ENCODE assay signal across 11 cellular contexts in genomic region chr5:59133801-59134261, GRCh38.
DNase-seq lines count a peak whose midpoint lies in the region; TF ChIP-seq lines count a peak whose summit lies in the region.
"Had no signal": no experiment of that assay in that cellular context is flagged by ENCODE, and none has a peak within 500 bp of the region (broad histone marks: within the 10 kb centered on the region; RNA-seq: fewer than 3 reads in every experiment).

No MANE protein-coding gene starts in this region.

- no peak overlapping the region for H3K4me3 Mint-ChIP-seq in CD8-positive, alpha-beta memory T cell
- H3K4me3 Mint-ChIP-seq: central memory CD8-positive, alpha-beta T cell had no signal

- H3K27ac ChIP-seq in CD8-positive, alpha-beta memory T cell (ENCODE audit: low read depth, low read length), result no peak overlapping the region
- no peak overlapping the region for H3K27ac ChIP-seq in KMS-11
- H3K27ac ChIP-seq in trophoblast cell (ENCODE audit: low read depth, low read length), result no peak overlapping the region
- no peak overlapping the region for H3K27ac ChIP-seq in adrenal gland

- H4K91ac ChIP-seq in trophoblast cell (ENCODE audit: low read depth, low read length), result no peak overlapping the region

- H3K9ac ChIP-seq in KMS-11, result no peak overlapping the region
- H3K9ac ChIP-seq in trophoblast cell (ENCODE audit: low read length), result no peak overlapping the region

- CTCF ChIA-PET in CD8-positive, alpha-beta memory T cell (lab: Charles Lee), result interaction anchor here (0.8 to 2.3 kb wide), 4 partner anchors 9 to 99 kb away, joined by 3 to 6 read pairs (median 4); no protein-coding TSS in a partner anchor

- H2AK5ac ChIP-seq in trophoblast cell (ENCODE audit: low read length), result no peak overlapping the region

- H3K4me1 Mint-ChIP-seq in CD8-positive, alpha-beta memory T cell, result peaks cover 16 to 44% (median 36%) of the 10 kb centered on the region in 3 donors
- H3K4me1 Mint-ChIP-seq: central memory CD8-positive, alpha-beta T cell had no signal

- H3K27ac Mint-ChIP-seq in CD8-positive, alpha-beta memory T cell, result peak overlapping the region in 5 of 8 donors; percentile 5 to 89 (median 78)

- no peak overlapping the region for H4K12ac ChIP-seq in trophoblast cell (ENCODE audit: low read depth, low read length)

- H2BK12ac ChIP-seq in trophoblast cell (ENCODE audit: low read length), result no peak overlapping the region

- no peak for TF ChIP-seq POLR2A in adrenal gland (IDR thresholded peaks at IDR 0.05)

- no CpG with 5 or more reads among the region's 1 CpG for WGBS in trophoblast cell (ENCODE audit: extremely low coverage, insufficient coverage, insufficient read length)
- WGBS in adrenal gland, 4 donors, result 89 to 94% (median 94%) methylated on average over 1 of the region's 1 CpG

- H3K27me3 Mint-ChIP-seq in CD8-positive, alpha-beta memory T cell, result peaks cover 4 to 5% of the 10 kb centered on the region in 2 donors
- H3K27me3 Mint-ChIP-seq: central memory CD8-positive, alpha-beta T cell; stimulated activated naive CD8-positive, alpha-beta T cell treated with anti-CD3 and anti-CD28 coated beads, Interleukin-15, amount 100 ng/mL, for 72 hours had no signal

- H3K23ac ChIP-seq in trophoblast cell (ENCODE audit: low read length), result no peak overlapping the region

- H4K20me1 ChIP-seq in KMS-11 (ENCODE audit: insufficient read depth), result no peaks in the 10 kb centered on the region

- no peaks in the 10 kb centered on the region for H3K79me2 ChIP-seq in KMS-11 (ENCODE audit: insufficient read depth, low read depth)
- no peaks in the 10 kb centered on the region for H3K79me2 ChIP-seq in trophoblast cell (ENCODE audit: control insufficient read depth, insufficient read depth, low read length, poor library complexity)

- no peaks in the 10 kb centered on the region for H3K79me1 ChIP-seq in trophoblast cell (ENCODE audit: low read length)

- H3K36me3 ChIP-seq in CD8-positive, alpha-beta memory T cell (ENCODE audit: insufficient read depth, low read length), result no peaks in the 10 kb centered on the region
- H3K36me3 ChIP-seq in KMS-11 (ENCODE audit: insufficient read depth) (no peaks in the 10 kb centered on the region), trophoblast cell (ENCODE audit: control insufficient read depth in 1 of 2, insufficient read depth in 2 of 2, low read length in 2 of 2) (no peaks in the 10 kb centered on the region), adrenal gland (replicated peaks in 1 of 2) (no peaks in the 10 kb centered on the region)

- no peak overlapping the region for H3K4ac ChIP-seq in trophoblast cell (ENCODE audit: low read depth, low read length)

- no peak overlapping the region for H2BK120ac ChIP-seq in trophoblast cell (ENCODE audit: insufficient read depth, low read length, poor library complexity)

- H3K36me3 Mint-ChIP-seq in CD8-positive, alpha-beta memory T cell, result peaks cover 0 to 3% (median 0%) of the 10 kb centered on the region in 3 donors

- no peak overlapping the region for H3K14ac ChIP-seq in trophoblast cell (ENCODE audit: low read length)

- intact Hi-C loops in adrenal gland (cut with DNase I) (no loop called here), cardiac septum (cut with DNase I) (no loop called here)

- H2BK5ac ChIP-seq in trophoblast cell (ENCODE audit: low read depth, low read length, poor library complexity), result no peak overlapping the region

- TF ChIP-seq CTCF in KMS-11 (conservative IDR thresholded peaks at IDR 0.05; ENCODE audit: low read depth, low read length), result no peak
- TF ChIP-seq CTCF in cardiac fibroblast (IDR thresholded peaks at IDR 0.05; ENCODE audit: low read depth, low read length), result no peak
- no peak for TF ChIP-seq CTCF in adrenal gland (IDR thresholded peaks at IDR 0.05)

- POLR2A ChIA-PET in CD8-positive, alpha-beta memory T cell (lab: Charles Lee), result interaction anchor here (1.0 to 2.3 kb wide), 3 partner anchors 9 to 95 kb away, joined by 3 to 12 read pairs (median 4); no protein-coding TSS in a partner anchor

- no peaks in the 10 kb centered on the region for H3K27me3 ChIP-seq in CD8-positive, alpha-beta memory T cell (ENCODE audit: insufficient read depth, low read length, poor library complexity, severe bottlenecking)
- H3K27me3 ChIP-seq in KMS-11 (ENCODE audit: insufficient read depth, low read depth) (no peaks in the 10 kb centered on the region), trophoblast cell (ENCODE audit: insufficient read depth, low read length) (no peaks in the 10 kb centered on the region), adrenal gland (no peaks in the 10 kb centered on the region)

- H2AFZ ChIP-seq in KMS-11 (ENCODE audit: low read depth), result no peak overlapping the region
- H2AFZ ChIP-seq in trophoblast cell (ENCODE audit: insufficient read depth, low read length, poor library complexity), result no peak overlapping the region

- H4K8ac ChIP-seq in trophoblast cell (ENCODE audit: low read depth, low read length), result no peak overlapping the region

- H3K9me3 ChIP-seq in CD8-positive, alpha-beta memory T cell (ENCODE audit: low read length), result no peaks in the 10 kb centered on the region
- H3K9me3 ChIP-seq in trophoblast cell (ENCODE audit: insufficient read depth, low read depth, low read length) (no peaks in the 10 kb centered on the region), adrenal gland (replicated peaks in 1 of 3) (no peaks in the 10 kb centered on the region)

- H3K4me1 ChIP-seq in CD8-positive, alpha-beta memory T cell (ENCODE audit: insufficient read depth, low read length), result peaks cover 9% of the 10 kb centered on the region
- H3K4me1 ChIP-seq in KMS-11 (ENCODE audit: low read depth, poor library complexity, severe bottlenecking), result peaks cover 81% of the 10 kb centered on the region
- H3K4me1 ChIP-seq in trophoblast cell (ENCODE audit: control insufficient read depth in 1 of 2, insufficient read depth in 2 of 2, low read length in 2 of 2), result no peaks in the 10 kb centered on the region
- no peaks in the 10 kb centered on the region for H3K4me1 ChIP-seq in adrenal gland (replicated peaks in 1 of 2)

- DNase-seq in CD8-positive, alpha-beta memory T cell, result no peak
- DNase-seq in cardiac fibroblast (ENCODE audit: low read depth in 2 of 2) (peak; percentile 80 to 94), trophoblast cell (peak; percentile 56 to 88), adrenal gland (no peak), cardiac septum (ENCODE audit: low spot score) (no peak), NCI-H1092 treated with DMSO at 0.1 percent for 48 hours (lab: John Stamatoyannopoulos, UW) (no peak)
- no peak for DNase-seq in stimulated activated CD4-positive, alpha-beta T cell treated with anti-CD3 and anti-CD28 coated beads, Interleukin-4, amount 100 ng/mL, for 24 hours
- DNase-seq: NCI-H226; stimulated activated naive CD8-positive, alpha-beta T cell treated with anti-CD3 and anti-CD28 coated beads, Interleukin-15, amount 100 ng/mL, for 72 hours had no signal

- no peak overlapping the region for H3K4me3 ChIP-seq in CD8-positive, alpha-beta memory T cell (ENCODE audit: low read length)
- H3K4me3 ChIP-seq in KMS-11 (IDR thresholded peaks at IDR 0.05; ENCODE audit: insufficient read depth, low read depth, low read length) (no peak overlapping the region), cardiac fibroblast (replicated peaks in 1 of 2; ENCODE audit: low read depth in 2 of 2, low read length in 2 of 2) (no peak overlapping the region), trophoblast cell (ENCODE audit: low read depth, low read length) (no peak overlapping the region), adrenal gland (no peak overlapping the region)

- H3K9me3 Mint-ChIP-seq in CD8-positive, alpha-beta memory T cell, result no peaks in the 10 kb centered on the region
- H3K9me3 Mint-ChIP-seq: central memory CD8-positive, alpha-beta T cell had no signal

- H3K4me2 ChIP-seq in KMS-11, result peak overlapping the region; percentile 61
- H3K4me2 ChIP-seq in trophoblast cell (ENCODE audit: low read length), result no peak overlapping the region

- H3K18ac ChIP-seq in trophoblast cell (ENCODE audit: low read length), result no peak overlapping the region

Comparison
In these comparisons a context has a peak if more than half of its experiments do, and no peak if none do; other contexts are left out.
1. DNase-seq: peak in cardiac fibroblast (2 of 2) and trophoblast cell (2 of 2); none in CD8-positive, alpha-beta memory T cell (0 of 5), stimulated activated CD4-positive, alpha-beta T cell treated with anti-CD3 and anti-CD28 coated beads, Interleukin-4, amount 100 ng/mL, for 24 hours (single experiment), adrenal gland (0 of 7), cardiac septum (single experiment) and NCI-H1092 treated with DMSO at 0.1 percent for 48 hours (single experiment).